12 cellular contexts compared by ENCODE assay signal in genomic region chr17:17525956-17526355, GRCh38.
"Had no signal": no experiment of that assay in that cellular context is flagged by ENCODE, and none has a peak within 500 bp of the region (broad histone marks: within the 10 kb centered on the region; RNA-seq: fewer than 3 reads in every experiment).

No MANE protein-coding gene starts in this region.

- DNase-seq: activated effector memory CD4-positive, alpha-beta T cell treated with Interleukin-2 at 50 U/mL for 16 hours; activated T-cell treated with anti-CD3 and anti-CD28 coated beads, Interleukin-2, amount 50 U/mL, for 1 hour; amniotic stem cell; mesenchymal stem cell; stimulated activated CD4-positive, alpha-beta T cell treated with anti-CD3 and anti-CD28 coated beads, Interleukin-4, amount 100 ng/mL, for 4 hours; SW 1271; tibial artery had no signal

- H3K9me3 ChIP-seq: body of pancreas, pancreas, SJSA1, tibial artery had no signal

- H3K27me3 ChIP-seq: body of pancreas, pancreas, SJSA1, tibial artery had no signal

- H3K27ac ChIP-seq: pancreas, SJSA1, tibial artery had no signal

- ATAC-seq: activated CD4-positive, CD25-positive, alpha-beta regulatory T cell treated with anti-CD3 and anti-CD28 coated beads, Interleukin-2, amount 50 U/mL, for 24 hours; activated naive CD4-positive, alpha-beta T cell treated with anti-CD3 and anti-CD28 coated beads, Interleukin-2, amount 50 U/mL, for 72 hours; body of pancreas had no signal

- H3K4me1 ChIP-seq: tibial artery had no signal

- H3K4me3 ChIP-seq: body of pancreas, pancreas, SJSA1, tibial artery had no signal

- H3K36me3 ChIP-seq: pancreas, SJSA1 had no signal
